9 cellular contexts compared by ENCODE assay signal in genomic region chr1:225880636-225881035, GRCh38. TPM values are rescaled to one million over a fixed set of nuclear protein-coding genes. Genes with fewer than 3 reads are reported as not detected.
DNase-seq lines count a peak whose midpoint lies in the region; ATAC-seq and TF ChIP-seq lines count a peak whose summit lies in the region.
"Had no signal": no experiment of that assay in that cellular context is flagged by ENCODE, and none has a peak within 500 bp of the region (broad histone marks: within the 10 kb centered on the region; RNA-seq: fewer than 3 reads in every experiment).

No MANE protein-coding gene starts in this region.

- H3K27ac Mint-ChIP-seq in naive thymus-derived CD8-positive, alpha-beta T cell, result peak overlapping the region; percentile 84 to 98 (median 94)

- H3K9me3 Mint-ChIP-seq in naive thymus-derived CD8-positive, alpha-beta T cell, result no peaks in the 10 kb centered on the region

- no peak for DNase-seq in AG10803 (ENCODE audit: low read depth)
- DNase-seq in colonic mucosa, result peak; percentile 45
- no peak for DNase-seq in naive thymus-derived CD8-positive, alpha-beta T cell
- no peak for DNase-seq in cerebellar cortex (ENCODE audit: low spot score)
- no peak for DNase-seq in SIG-M5 (lab: John Stamatoyannopoulos, UW)
- no peak for DNase-seq in GF-D8 (lab: John Stamatoyannopoulos, UW)
- DNase-seq: NCI-H748 treated with DMSO at 0.1 percent for 48 hours had no signal

- H3K9me3 ChIP-seq in KOPT-K1 (ENCODE audit: insufficient read depth, low read length, poor library complexity, severe bottlenecking), result no peaks in the 10 kb centered on the region
- H3K9me3 ChIP-seq in colonic mucosa, result no peaks in the 10 kb centered on the region

- H3K4me1 ChIP-seq in colonic mucosa, result peaks cover 22% of the 10 kb centered on the region

- peak overlapping the region; percentile 97 for H3K4me3 ChIP-seq in AG10803 (ENCODE audit: low read length)
- peak overlapping the region; percentile 73 for H3K4me3 ChIP-seq in colonic mucosa

- H3K4me1 Mint-ChIP-seq in naive thymus-derived CD8-positive, alpha-beta T cell, result peaks cover 34 to 63% (median 63%) of the 10 kb centered on the region in 4 donors

- intact Hi-C loops in colonic mucosa (cut with DNase I), result no loop called here

- POLR2A ChIA-PET in naive thymus-derived CD8-positive, alpha-beta T cell (lab: Charles Lee), result interaction anchor here (0.5 to 19.1 kb wide), 21 partner anchors 9 to 452 kb away, joined by 3 to 526 read pairs (median 12); partner anchors contain the start of genes LBR, LEFTY1, PYCR2 and SDE2

- peaks cover 0 to 36% (median 5%) of the 10 kb centered on the region in 3 donors for H3K36me3 Mint-ChIP-seq in naive thymus-derived CD8-positive, alpha-beta T cell

- H3K27me3 Mint-ChIP-seq in naive thymus-derived CD8-positive, alpha-beta T cell, result no peaks in the 10 kb centered on the region

- H3K36me3 ChIP-seq in KOPT-K1 (ENCODE audit: insufficient read depth, low read length), result peaks cover 21% of the 10 kb centered on the region
- no peaks in the 10 kb centered on the region for H3K36me3 ChIP-seq in colonic mucosa

- no peaks in the 10 kb centered on the region for H3K27me3 ChIP-seq in colonic mucosa

- H3K9ac ChIP-seq in colonic mucosa (ENCODE audit: low read depth in 2 of 2, low read length in 2 of 2), result peak overlapping the region; percentile 48 to 100

- TF ChIP-seq CTCF in AG10803 (conservative IDR thresholded peaks at IDR 0.05; ENCODE audit: low read length) (no peak), colonic mucosa (IDR thresholded peaks at IDR 0.05) (no peak)

- no peak for ATAC-seq in naive thymus-derived CD8-positive, alpha-beta T cell
- no peak for ATAC-seq in HG02642 (IDR thresholded peaks at IDR 0.05; ENCODE audit: poor library complexity, unreplicated experiment)

- H3K27ac ChIP-seq in KOPT-K1 (ENCODE audit: low read depth, low read length, poor library complexity, severe bottlenecking) (peak overlapping the region; percentile 85), colonic mucosa (peak overlapping the region; percentile 95)

- H3K4me3 Mint-ChIP-seq in naive thymus-derived CD8-positive, alpha-beta T cell, result peak overlapping the region; percentile 87 to 99 (median 94)

RNA-seq across cellular contexts. Expression of gene TMEM63A, which starts 1.5 kb away (rescaled TPM):
- 100 to 1,000 TPM; 124 to 165 TPM for total RNA-seq in colonic mucosa
- total RNA-seq in naive thymus-derived CD8-positive, alpha-beta T cell, result 100 to 1,000 TPM; 427 to 436 TPM
- polyA plus RNA-seq in naive thymus-derived CD8-positive, alpha-beta T cell, result 10 to 100 TPM; 34.4 to 53.5 (median 45.1) TPM

RNA-seq across cellular contexts. Expression of gene LEFTY1, which starts 8.3 kb away (rescaled TPM):
- total RNA-seq in colonic mucosa, result 100 to 1,000 TPM; 201 to 211 TPM
- not detected for total RNA-seq in naive thymus-derived CD8-positive, alpha-beta T cell
- polyA plus RNA-seq in naive thymus-derived CD8-positive, alpha-beta T cell, result under 1 TPM in 1 of 3 donors, not detected in 2; 0.22 TPM

RNA-seq across cellular contexts. Expression of gene PYCR2, which starts 43.4 kb away (rescaled TPM):
- total RNA-seq in colonic mucosa, result 10 to 100 TPM; 34.0 to 61.6 TPM
- 100 to 1,000 TPM; 132 to 153 TPM for total RNA-seq in naive thymus-derived CD8-positive, alpha-beta T cell
- 100 to 1,000 TPM in 2 of 3 donors, 10 to 100 TPM in 1; 75.0 to 152 (median 121) TPM for polyA plus RNA-seq in naive thymus-derived CD8-positive, alpha-beta T cell

Comparison
In these comparisons a context has a peak if more than half of its experiments do, and no peak if none do; other contexts are left out.
1. RNA of gene LEFTY1, which starts 8.3 kb away (total RNA-seq): 201 to 211 TPM in colonic mucosa; not detected in naive thymus-derived CD8-positive, alpha-beta T cell; every median in the first group is over 100 times any median in the second.